22 cellular contexts compared by ENCODE assay signal in the genomic region with DNA sequence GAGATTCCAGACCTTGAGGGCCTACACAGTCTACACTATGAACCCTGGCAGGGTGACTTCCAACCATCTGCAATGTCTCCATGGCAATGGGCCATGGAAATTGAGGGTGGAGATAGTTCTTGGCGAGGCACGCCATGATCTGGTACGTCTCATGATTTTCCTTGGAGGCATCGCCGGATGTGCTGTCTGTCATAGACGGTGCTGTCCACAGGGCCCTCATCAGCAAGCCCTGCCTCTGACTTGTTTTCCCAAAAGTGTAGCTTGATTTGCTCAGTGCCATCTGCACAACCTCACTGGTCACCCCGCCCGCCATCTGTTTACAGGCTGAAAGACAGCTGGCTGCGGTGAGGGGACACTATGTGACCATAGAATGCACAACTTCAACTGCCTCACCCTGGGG.
"Had no signal": no experiment of that assay in that cellular context is flagged by ENCODE, and none has a peak within 500 bp of the region (broad histone marks: within the 10 kb centered on the region; RNA-seq: fewer than 3 reads in every experiment).

No MANE protein-coding gene starts in this region.

- H3K27me3 ChIP-seq: ascending aorta, brain microvascular endothelial cell, hepatocyte, sigmoid colon, tibial nerve had no signal

- H3K4me3 ChIP-seq: ascending aorta, hepatocyte, lower lobe of right lung, sigmoid colon, smooth muscle cell, tibial nerve had no signal

- H3K36me3 ChIP-seq: ascending aorta, brain microvascular endothelial cell, lower lobe of right lung, neutrophil, sigmoid colon, tibial nerve had no signal

- H3K9me3 ChIP-seq: ascending aorta, lower lobe of right lung, neutrophil, sigmoid colon, tibial nerve had no signal

- H3K4me2 ChIP-seq: hepatocyte, smooth muscle cell had no signal

- H3K79me2 ChIP-seq: hepatocyte had no signal

- H3K4me1 ChIP-seq: ascending aorta, lower lobe of right lung, sigmoid colon, tibial nerve had no signal

- H3K27ac ChIP-seq: ascending aorta, brain microvascular endothelial cell, hepatocyte, lower lobe of right lung, neutrophil, sigmoid colon, tibial nerve had no signal

- DNase-seq: activated CD4-positive, alpha-beta T cell treated with anti-CD3 and anti-CD28 coated beads for 4 hours; activated CD4-positive, alpha-beta T cell treated with anti-CD3 and anti-CD28 coated beads, Interleukin-2, amount 50 U/mL, for 4 hours; activated effector memory CD4-positive, alpha-beta T cell treated with anti-CD3 and anti-CD28 coated beads, Interleukin-2, amount 50 U/mL, for 16 hours; activated naive CD4-positive, alpha-beta T cell treated with anti-CD3 and anti-CD28 coated beads, Interleukin-2, amount 10 ng/mL, durations not matched to agents 7 days and 5 days; activated naive CD8-positive, alpha-beta T cell treated with anti-CD3 and anti-CD28 coated beads, Interleukin-2, amount 10 ng/mL, durations not matched to agents 7 days and 5 days; brain microvascular endothelial cell; caudate nucleus; endodermal cell; foreskin melanocyte; lower lobe of right lung; mesenchymal stem cell; sigmoid colon; stimulated activated CD4-positive, alpha-beta T cell treated with anti-CD3 and anti-CD28 coated beads, Interleukin-1b, Interleukin-23, amount 100 ng/mL, for 48 hours; stimulated activated CD4-positive, alpha-beta T cell treated with anti-CD3 and anti-CD28 coated beads, Interleukin-4, amount 100 ng/mL, for 4 hours; stimulated activated CD8-positive, alpha-beta memory T cell treated with anti-CD3 and anti-CD28 coated beads, Interleukin-4, amount 100 ng/mL, for 48 hours; stimulated activated naive B cell treated with anti-CD40 and anti-IgM and Interleukin-4, amounts not matched to agents 10 μg/mL and 1 μg/mL and 100 μg/mL, for 72 hours had no signal

- H2AFZ ChIP-seq: hepatocyte had no signal

- ATAC-seq: esophagus mucosa; lower lobe of right lung; stimulated activated naive B cell treated with anti-CD40 and anti-IgM and Interleukin-4, amounts not matched to agents 10 μg/mL and 1 μg/mL and 100 μg/mL, for 72 hours had no signal
